21 cellular contexts compared by ENCODE assay signal in genomic region chr2:147441140-147441539, GRCh38.
"Had no signal": no experiment of that assay in that cellular context is flagged by ENCODE, and none has a peak within 500 bp of the region (broad histone marks: within the 10 kb centered on the region; RNA-seq: fewer than 3 reads in every experiment).

No MANE protein-coding gene starts in this region.

- H3K4me1 Mint-ChIP-seq: activated B cell treated with CpG ODN at 0.5 μM for 24 hours; natural killer cell; stimulated activated memory B cell treated with anti-CD40 and anti-IgM and Interleukin-4, amounts not matched to agents 10 μg/mL and 1 μg/mL and 100 μg/mL, for 72 hours had no signal

- H3K27me3 Mint-ChIP-seq: activated B cell treated with CpG ODN at 0.5 μM for 24 hours; activated CD4-positive, alpha-beta memory T cell treated with anti-CD3 and anti-CD28 coated beads for 36 hours; activated naive CD4-positive, alpha-beta T cell treated with anti-CD3 and anti-CD28 coated beads, Interleukin-2, amount 10 ng/mL, durations not matched to agents 7 days and 5 days; stimulated activated memory B cell treated with anti-CD40 and anti-IgM and Interleukin-4, amounts not matched to agents 10 μg/mL and 1 μg/mL and 100 μg/mL, for 72 hours had no signal

- H3K27ac ChIP-seq: heart left ventricle, sigmoid colon, stomach, suprapubic skin, tibial nerve had no signal

- H3K4me3 Mint-ChIP-seq: activated B cell treated with CpG ODN at 0.5 μM for 24 hours; activated CD4-positive, alpha-beta memory T cell treated with anti-CD3 and anti-CD28 coated beads for 36 hours; activated naive CD4-positive, alpha-beta T cell treated with anti-CD3 and anti-CD28 coated beads, Interleukin-2, amount 10 ng/mL, durations not matched to agents 7 days and 5 days; activated T-cell treated with anti-CD3 and anti-CD28 coated beads, Interleukin-2, amount 50 U/mL, for 72 hours; mesothelial cell of epicardium; natural killer cell; stimulated activated memory B cell treated with anti-CD40 and anti-IgM and Interleukin-4, amounts not matched to agents 10 μg/mL and 1 μg/mL and 100 μg/mL, for 72 hours had no signal

- H3K36me3 ChIP-seq: heart left ventricle, sigmoid colon, stomach, suprapubic skin, tibial nerve had no signal

- DNase-seq: activated B cell treated with CpG ODN at 0.5 μM for 24 hours; activated CD4-positive, alpha-beta memory T cell treated with anti-CD3 and anti-CD28 coated beads for 36 hours; activated CD4-positive, alpha-beta T cell treated with anti-CD3 and anti-CD28 coated beads for 4 hours; activated effector memory CD4-positive, alpha-beta T cell treated with anti-CD3 and anti-CD28 coated beads, Interleukin-2, amount 50 U/mL, for 16 hours; activated naive CD4-positive, alpha-beta T cell treated with anti-CD3 and anti-CD28 coated beads, Interleukin-2, amount 10 ng/mL, durations not matched to agents 7 days and 5 days; activated T-cell treated with anti-CD3 and anti-CD28 coated beads, Interleukin-2, amount 50 U/mL, for 72 hours; amygdala; cortex of kidney; heart left ventricle; natural killer cell; posterior cingulate gyrus; sigmoid colon; stimulated activated CD4-positive, alpha-beta T cell treated with anti-CD3 and anti-CD28 coated beads, Interleukin-15, amount 100 ng/mL, for 24 hours; stomach; T-helper 9 cell had no signal

- H3K4me2 ChIP-seq: smooth muscle cell had no signal

- H3K9me3 ChIP-seq: heart left ventricle, sigmoid colon, stomach, suprapubic skin, tibial nerve had no signal

- H3K4me1 ChIP-seq: heart left ventricle, sigmoid colon, stomach, suprapubic skin, tibial nerve had no signal

- H3K36me3 Mint-ChIP-seq: activated CD4-positive, alpha-beta memory T cell treated with anti-CD3 and anti-CD28 coated beads for 36 hours; activated naive CD4-positive, alpha-beta T cell treated with anti-CD3 and anti-CD28 coated beads, Interleukin-2, amount 10 ng/mL, durations not matched to agents 7 days and 5 days; natural killer cell; stimulated activated memory B cell treated with anti-CD40 and anti-IgM and Interleukin-4, amounts not matched to agents 10 μg/mL and 1 μg/mL and 100 μg/mL, for 72 hours had no signal

- H3K27me3 ChIP-seq: heart left ventricle, sigmoid colon, stomach, suprapubic skin, tibial nerve had no signal

- H3K9me3 Mint-ChIP-seq: activated B cell treated with CpG ODN at 0.5 μM for 24 hours; activated CD4-positive, alpha-beta memory T cell treated with anti-CD3 and anti-CD28 coated beads for 36 hours; natural killer cell had no signal

- H3K27ac Mint-ChIP-seq: activated B cell treated with CpG ODN at 0.5 μM for 24 hours; activated CD4-positive, alpha-beta memory T cell treated with anti-CD3 and anti-CD28 coated beads for 36 hours; activated naive CD4-positive, alpha-beta T cell treated with anti-CD3 and anti-CD28 coated beads, Interleukin-2, amount 10 ng/mL, durations not matched to agents 7 days and 5 days; activated T-cell treated with anti-CD3 and anti-CD28 coated beads, Interleukin-2, amount 50 U/mL, for 72 hours; mesothelial cell of epicardium; natural killer cell; stimulated activated memory B cell treated with anti-CD40 and anti-IgM and Interleukin-4, amounts not matched to agents 10 μg/mL and 1 μg/mL and 100 μg/mL, for 72 hours had no signal

- ATAC-seq: activated T-cell treated with anti-CD3 and anti-CD28 coated beads, Interleukin-2, amount 50 U/mL, for 72 hours; heart left ventricle; natural killer cell; stimulated activated memory B cell treated with anti-CD40 and anti-IgM and Interleukin-4, amounts not matched to agents 10 μg/mL and 1 μg/mL and 100 μg/mL, for 72 hours had no signal

- H3K4me3 ChIP-seq: heart left ventricle, lung, sigmoid colon, smooth muscle cell, stomach, suprapubic skin, tibial nerve had no signal
